In genomic region chr20:14879020-14879697, GRCh38 we compare ENCODE assay signal across 1 cellular context.
TF ChIP-seq lines count a peak whose summit lies in the region.

No MANE protein-coding gene starts in this region.

TF ChIP-seq in HepG2, 621 proteins besides CTCF, POLR2A, EP300 and RAD21 (continued from another document and continues in another):
- TF ChIP-seq NCOR1 (IDR thresholded peaks at IDR 0.05; ENCODE audit: borderline replicate concordance, low read length): no peak
- peak; percentile 13; the same call in 1 of the 2 replicates for TF ChIP-seq FOXK1 (CRISPR knock-in tag; IDR thresholded peaks at IDR 0.05; ENCODE audit: borderline replicate concordance, low read depth)
- TF ChIP-seq CBX2 (IDR thresholded peaks at IDR 0.05; ENCODE audit: low read depth, low read length): no peak
- TF ChIP-seq CBX2 (CRISPR knock-in tag; IDR thresholded peaks at IDR 0.05; ENCODE audit: low read depth): no peak
- TF ChIP-seq DDIT3 (CRISPR knock-in tag; IDR thresholded peaks at IDR 0.05): no peak
- no peak for TF ChIP-seq MLXIP (CRISPR knock-in tag; IDR thresholded peaks at IDR 0.05; ENCODE audit: borderline replicate concordance)
- TF ChIP-seq DZIP1 (CRISPR knock-in tag; IDR thresholded peaks at IDR 0.05): no peak
- no peak for TF ChIP-seq TCF12 (IDR thresholded peaks at IDR 0.05)
- TF ChIP-seq TCF12 (CRISPR knock-in tag; IDR thresholded peaks at IDR 0.05): no peak
- TF ChIP-seq HNRNPK (IDR thresholded peaks at IDR 0.05; ENCODE audit: low read depth, low read length, poor library complexity, severe bottlenecking): no peak
- no peak for TF ChIP-seq ZBED4 (CRISPR knock-in tag; IDR thresholded peaks at IDR 0.05; ENCODE audit: borderline replicate concordance)
- peak; percentile 57 for TF ChIP-seq TBX3 (IDR thresholded peaks at IDR 0.05; ENCODE audit: borderline replicate concordance)
- TF ChIP-seq ZUFSP (CRISPR knock-in tag; IDR thresholded peaks at IDR 0.05; ENCODE audit: borderline replicate concordance): no peak
- no peak for TF ChIP-seq BORCS8-MEF2B (CRISPR knock-in tag; IDR thresholded peaks at IDR 0.05)
- TF ChIP-seq ZGPAT (CRISPR knock-in tag; IDR thresholded peaks at IDR 0.05): peak; percentile 67; the same call in 1 of the 2 replicates
- no peak for TF ChIP-seq LBX2 (CRISPR knock-in tag; IDR thresholded peaks at IDR 0.05; ENCODE audit: borderline replicate concordance)
- TF ChIP-seq ZNF280D (CRISPR knock-in tag; IDR thresholded peaks at IDR 0.05): no peak
- TF ChIP-seq ZNF367 (CRISPR knock-in tag; IDR thresholded peaks at IDR 0.05; ENCODE audit: borderline replicate concordance): no peak
- TF ChIP-seq CERS6 (CRISPR knock-in tag; IDR thresholded peaks at IDR 0.05): no peak
- TF ChIP-seq ZSCAN31 (CRISPR knock-in tag; IDR thresholded peaks at IDR 0.05; ENCODE audit: low read depth): no peak
- TF ChIP-seq HNF4A (CRISPR knock-in tag; IDR thresholded peaks at IDR 0.05): peak; percentile 57
- TF ChIP-seq ZNF605 (CRISPR knock-in tag; IDR thresholded peaks at IDR 0.05): no peak
- no peak for TF ChIP-seq STAT6 (CRISPR knock-in tag; IDR thresholded peaks at IDR 0.05; ENCODE audit: borderline replicate concordance)
- no peak for TF ChIP-seq ZNF354B (CRISPR knock-in tag; IDR thresholded peaks at IDR 0.05)
- TF ChIP-seq ZBTB49 (CRISPR knock-in tag; IDR thresholded peaks at IDR 0.05; ENCODE audit: borderline replicate concordance): no peak
- no peak for TF ChIP-seq MXD1 (CRISPR knock-in tag; IDR thresholded peaks at IDR 0.05)
- TF ChIP-seq RCOR2 (CRISPR knock-in tag; IDR thresholded peaks at IDR 0.05): peak; percentile 12; the same call in 1 of the 2 replicates
- TF ChIP-seq MIER3 (CRISPR knock-in tag; IDR thresholded peaks at IDR 0.05; ENCODE audit: borderline replicate concordance): peak; percentile 50; the same call in 1 of the 2 replicates
